26 cellular contexts compared by ENCODE assay signal in the genomic region with DNA sequence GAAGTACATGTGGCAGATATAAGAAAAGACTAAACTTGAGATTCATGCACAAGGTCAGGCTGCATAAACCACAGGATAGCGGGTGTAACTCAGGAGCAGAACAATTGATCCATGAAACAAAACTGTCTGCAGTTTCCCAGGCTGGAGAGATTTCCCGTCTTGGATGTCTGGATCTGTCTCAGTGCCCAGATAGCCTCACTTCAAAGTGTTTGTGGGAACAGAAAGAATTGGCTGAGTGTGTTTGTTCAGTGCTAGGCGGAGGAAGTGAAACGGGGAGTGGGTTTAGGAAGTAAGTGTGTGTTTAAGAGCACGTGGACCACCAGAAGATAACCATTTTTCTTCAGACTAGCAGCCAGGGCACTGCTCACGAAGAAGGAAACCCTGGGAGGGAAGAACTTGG. TPM values are rescaled to one million over a fixed set of nuclear protein-coding genes. Genes with fewer than 3 reads are reported as not detected.
DNase-seq lines count a peak whose midpoint lies in the region; ATAC-seq and TF ChIP-seq lines count a peak whose summit lies in the region.
"Had no signal": no experiment of that assay in that cellular context is flagged by ENCODE, and none has a peak within 500 bp of the region (broad histone marks: within the 10 kb centered on the region; RNA-seq: fewer than 3 reads in every experiment).

No MANE protein-coding gene starts in this region.

- no peak for TF ChIP-seq EP300 in upper lobe of left lung (IDR thresholded peaks at IDR 0.05)

- H3K27me3 Mint-ChIP-seq in activated naive CD8-positive, alpha-beta T cell treated with anti-CD3 and anti-CD28 coated beads, Interleukin-2, amount 50 U/mL, for 24 hours = no peaks in the 10 kb centered on the region
- H3K27me3 Mint-ChIP-seq in activated naive CD8-positive, alpha-beta T cell treated with anti-CD3 and anti-CD28 coated beads for 36 hours = no peaks in the 10 kb centered on the region
- no peaks in the 10 kb centered on the region for H3K27me3 Mint-ChIP-seq in CD4-positive, alpha-beta memory T cell
- H3K27me3 Mint-ChIP-seq: activated T-helper 17 cell treated with anti-CD3 and anti-CD28 coated beads, Interleukin-2, amount 50 U/mL, for 72 hours; T-cell had no signal

- POLR2A ChIA-PET in CD4-positive, alpha-beta memory T cell (lab: Charles Lee; ENCODE audit: partially characterized antibody) = no interaction called here

- no peaks in the 10 kb centered on the region for H3K4me1 ChIP-seq in CD4-positive, alpha-beta memory T cell (ENCODE audit: insufficient read depth, low read length)
- H3K4me1 ChIP-seq in adrenal gland (replicated peaks in 1 of 2) (no peaks in the 10 kb centered on the region), upper lobe of left lung (peaks cover 0 to 5% (median 0%) of the 10 kb centered on the region in 4 donors)
- H3K4me1 ChIP-seq: colonic mucosa, vagina had no signal

- no peak for ATAC-seq in activated naive CD8-positive, alpha-beta T cell treated with anti-CD3 and anti-CD28 coated beads, Interleukin-2, amount 50 U/mL, for 24 hours
- ATAC-seq in sciatic nerve (peak; percentile 62), upper lobe of left lung (ENCODE audit: low FRiP score in 2 of 2) (no peak)
- ATAC-seq: activated CD8-positive, alpha-beta memory T cell treated with anti-CD3 and anti-CD28 coated beads, Interleukin-2, amount 10 ng/mL, durations not matched to agents 7 days and 5 days; activated T-helper 17 cell treated with anti-CD3 and anti-CD28 coated beads, Interleukin-2, amount 50 U/mL, for 72 hours; natural killer cell; T-cell had no signal

- CTCF ChIA-PET in CD4-positive, alpha-beta memory T cell (lab: Charles Lee; ENCODE audit: partially characterized antibody) = interaction anchor here (0.5 kb wide), 1 partner anchor 10 kb away, joined by 3 read pairs; no protein-coding TSS in a partner anchor

- no peak for DNase-seq in activated naive CD8-positive, alpha-beta T cell treated with anti-CD3 and anti-CD28 coated beads, Interleukin-2, amount 50 U/mL, for 24 hours
- no peak for DNase-seq in activated naive CD8-positive, alpha-beta T cell treated with anti-CD3 and anti-CD28 coated beads for 36 hours
- DNase-seq in SIG-M5 treated with dmso at 0.1 percent for 504 hours (lab: John Stamatoyannopoulos, UW; ENCODE audit: unreplicated experiment) (peak; percentile 76), iris pigment epithelial cell (ENCODE audit: low read depth) (peak; percentile 9), sciatic nerve (ENCODE audit: low spot score) (no peak), adrenal gland (no peak), upper lobe of left lung (no peak)
- DNase-seq in CD4-positive, alpha-beta memory T cell = no peak
- DNase-seq: 8988T; activated CD4-positive, alpha-beta T cell treated with anti-CD3 and anti-CD28 coated beads for 48 hours; activated CD8-positive, alpha-beta memory T cell treated with anti-CD3 and anti-CD28 coated beads, Interleukin-2, amount 10 ng/mL, durations not matched to agents 7 days and 5 days; brain microvascular endothelial cell; colonic mucosa; islet precursor cell; mesendoderm; natural killer cell; NCI-H1417 treated with DMSO at 0.1 percent for 48 hours; NCI-H526; OCI-M1; SHP77; stimulated activated CD4-positive, alpha-beta T cell treated with anti-CD3 and anti-CD28 coated beads, Interleukin-2, amount 100 ng/mL, for 48 hours; T-cell had no signal

- no peak for TF ChIP-seq CTCF in adrenal gland (IDR thresholded peaks at IDR 0.05)
- no peak for TF ChIP-seq CTCF in upper lobe of left lung (IDR thresholded peaks at IDR 0.05)

- H3K27ac Mint-ChIP-seq in activated naive CD8-positive, alpha-beta T cell treated with anti-CD3 and anti-CD28 coated beads, Interleukin-2, amount 50 U/mL, for 24 hours = peak overlapping the region; percentile 7
- H3K27ac Mint-ChIP-seq in activated naive CD8-positive, alpha-beta T cell treated with anti-CD3 and anti-CD28 coated beads for 36 hours = no peak overlapping the region
- H3K27ac Mint-ChIP-seq in CD4-positive, alpha-beta memory T cell = peak overlapping the region in 1 of 7 donors; percentile 6
- H3K27ac Mint-ChIP-seq: activated CD8-positive, alpha-beta memory T cell treated with anti-CD3 and anti-CD28 coated beads, Interleukin-2, amount 10 ng/mL, durations not matched to agents 7 days and 5 days; activated T-helper 17 cell treated with anti-CD3 and anti-CD28 coated beads, Interleukin-2, amount 50 U/mL, for 72 hours; natural killer cell; T-cell had no signal

- H3K4me1 Mint-ChIP-seq in activated naive CD8-positive, alpha-beta T cell treated with anti-CD3 and anti-CD28 coated beads, Interleukin-2, amount 50 U/mL, for 24 hours = peaks cover 9% of the 10 kb centered on the region
- H3K4me1 Mint-ChIP-seq in activated naive CD8-positive, alpha-beta T cell treated with anti-CD3 and anti-CD28 coated beads for 36 hours = peaks cover 4% of the 10 kb centered on the region
- H3K4me1 Mint-ChIP-seq in CD4-positive, alpha-beta memory T cell = peaks cover 0 to 10% (median 6%) of the 10 kb centered on the region in 4 donors
- H3K4me1 Mint-ChIP-seq: activated T-helper 17 cell treated with anti-CD3 and anti-CD28 coated beads, Interleukin-2, amount 50 U/mL, for 72 hours; natural killer cell had no signal

- H3K36me3 ChIP-seq in CD4-positive, alpha-beta memory T cell (ENCODE audit: insufficient read depth, low read length) = no peaks in the 10 kb centered on the region
- H3K36me3 ChIP-seq in adrenal gland (replicated peaks in 1 of 2) = no peaks in the 10 kb centered on the region
- H3K36me3 ChIP-seq in upper lobe of left lung = no peaks in the 10 kb centered on the region
- H3K36me3 ChIP-seq: brain microvascular endothelial cell, colonic mucosa, vagina had no signal

- H3K4me3 ChIP-seq in CD4-positive, alpha-beta memory T cell (ENCODE audit: low read length in 2 of 2) = no peak overlapping the region
- H3K4me3 ChIP-seq in adrenal gland (no peak overlapping the region), upper lobe of left lung (no peak overlapping the region)
- H3K4me3 ChIP-seq: colonic mucosa, smooth muscle cell, vagina had no signal

- 45 to 58% (median 49%) methylated on average over 6 of the region's 6 CpGs for WGBS in adrenal gland, 4 donors
- 23 to 39% methylated on average over 6 of the region's 6 CpGs for WGBS in upper lobe of left lung, 2 donors

- no peaks in the 10 kb centered on the region for H3K9me3 ChIP-seq in CD4-positive, alpha-beta memory T cell (ENCODE audit: control insufficient read depth in 1 of 2, low read length in 2 of 2)
- H3K9me3 ChIP-seq in adrenal gland (replicated peaks in 1 of 3) (no peaks in the 10 kb centered on the region), upper lobe of left lung (no peaks in the 10 kb centered on the region)
- H3K9me3 ChIP-seq: colonic mucosa, vagina had no signal

- no peaks in the 10 kb centered on the region for H3K27me3 ChIP-seq in CD4-positive, alpha-beta memory T cell (ENCODE audit: insufficient read depth, low read length)
- H3K27me3 ChIP-seq in adrenal gland = no peaks in the 10 kb centered on the region
- H3K27me3 ChIP-seq in upper lobe of left lung = no peaks in the 10 kb centered on the region
- H3K27me3 ChIP-seq: brain microvascular endothelial cell, colonic mucosa, vagina had no signal

- no peak overlapping the region for H3K4me3 Mint-ChIP-seq in activated naive CD8-positive, alpha-beta T cell treated with anti-CD3 and anti-CD28 coated beads, Interleukin-2, amount 50 U/mL, for 24 hours
- H3K4me3 Mint-ChIP-seq in activated naive CD8-positive, alpha-beta T cell treated with anti-CD3 and anti-CD28 coated beads for 36 hours = no peak overlapping the region
- no peak overlapping the region for H3K4me3 Mint-ChIP-seq in CD4-positive, alpha-beta memory T cell
- H3K4me3 Mint-ChIP-seq: activated CD8-positive, alpha-beta memory T cell treated with anti-CD3 and anti-CD28 coated beads, Interleukin-2, amount 10 ng/mL, durations not matched to agents 7 days and 5 days; activated T-helper 17 cell treated with anti-CD3 and anti-CD28 coated beads, Interleukin-2, amount 50 U/mL, for 72 hours; natural killer cell; T-cell had no signal

- no peak overlapping the region for H3K27ac ChIP-seq in CD4-positive, alpha-beta memory T cell (ENCODE audit: low read depth, low read length)
- H3K27ac ChIP-seq in adrenal gland (no peak overlapping the region), upper lobe of left lung (no peak overlapping the region)
- H3K27ac ChIP-seq: brain microvascular endothelial cell, colonic mucosa, vagina had no signal

- H3K9me3 Mint-ChIP-seq in activated naive CD8-positive, alpha-beta T cell treated with anti-CD3 and anti-CD28 coated beads, Interleukin-2, amount 50 U/mL, for 24 hours = no peaks in the 10 kb centered on the region
- H3K9me3 Mint-ChIP-seq in activated naive CD8-positive, alpha-beta T cell treated with anti-CD3 and anti-CD28 coated beads for 36 hours = no peaks in the 10 kb centered on the region
- peaks cover 0 to 2% (median 0%) of the 10 kb centered on the region in 8 donors for H3K9me3 Mint-ChIP-seq in CD4-positive, alpha-beta memory T cell
- H3K9me3 Mint-ChIP-seq: activated T-helper 17 cell treated with anti-CD3 and anti-CD28 coated beads, Interleukin-2, amount 50 U/mL, for 72 hours; natural killer cell; T-cell had no signal

- TF ChIP-seq POLR2A in adrenal gland (IDR thresholded peaks at IDR 0.05) = no peak
- no peak for TF ChIP-seq POLR2A in upper lobe of left lung (IDR thresholded peaks at IDR 0.05)

- H3K36me3 Mint-ChIP-seq in activated naive CD8-positive, alpha-beta T cell treated with anti-CD3 and anti-CD28 coated beads, Interleukin-2, amount 50 U/mL, for 24 hours (ENCODE audit: low read depth) = no peaks in the 10 kb centered on the region
- no peaks in the 10 kb centered on the region for H3K36me3 Mint-ChIP-seq in activated naive CD8-positive, alpha-beta T cell treated with anti-CD3 and anti-CD28 coated beads for 36 hours
- H3K36me3 Mint-ChIP-seq in CD4-positive, alpha-beta memory T cell = no peaks in the 10 kb centered on the region
- H3K36me3 Mint-ChIP-seq: activated CD8-positive, alpha-beta memory T cell treated with anti-CD3 and anti-CD28 coated beads, Interleukin-2, amount 10 ng/mL, durations not matched to agents 7 days and 5 days; natural killer cell; T-cell had no signal

- intact Hi-C loops in sciatic nerve (cut with DNase I) (no loop called here), adrenal gland (cut with DNase I) (no loop called here)
- intact Hi-C loops in CD4-positive, alpha-beta memory T cell (cut with micrococcal nuclease) = no loop called here

RNA-seq across cellular contexts. Expression of a gene that starts 1.4 kb away (rescaled TPM):
- under 1 TPM; 0.24 to 0.25 TPM for total RNA-seq in activated naive CD8-positive, alpha-beta T cell treated with anti-CD3 and anti-CD28 coated beads for 36 hours
- 0.71 TPM for total RNA-seq in sciatic nerve
- 1 to 10 TPM; 1.2 to 1.4 TPM for total RNA-seq in CD4-positive, alpha-beta memory T cell
- not detected for polyA plus RNA-seq in CD4-positive, alpha-beta memory T cell
- total RNA-seq in adrenal gland = under 1 TPM in 4 of 8 donors, not detected in 4; 0.21 to 0.75 (median 0.62) TPM
- under 1 TPM in 2 of 3 donors, not detected in 1; 0.30 to 0.32 TPM for polyA plus RNA-seq in adrenal gland
- 1 to 10 TPM in 1 of 6 donors, under 1 TPM in 1, not detected in 4; 0.64 to 1.0 TPM for total RNA-seq in upper lobe of left lung
- total RNA-seq: fibroblast of villous mesenchyme, smooth muscle cell, vagina had no signal

RNA-seq across cellular contexts. Expression of a gene that starts 34.7 kb away (rescaled TPM):
- 100 to 1,000 TPM; 227 to 230 TPM for total RNA-seq in activated naive CD8-positive, alpha-beta T cell treated with anti-CD3 and anti-CD28 coated beads for 36 hours
- total RNA-seq in sciatic nerve (34.2 TPM), adrenal gland (10 to 100 TPM in 6 of 8 donors, 1 to 10 TPM in 2; 5.4 to 57.5 (median 17.0) TPM), upper lobe of left lung (10 to 100 TPM in 5 of 6 donors, 1 to 10 TPM in 1; 6.3 to 98.8 (median 32.9) TPM)
- 100 to 1,000 TPM; 106 to 108 TPM for total RNA-seq in CD4-positive, alpha-beta memory T cell
- 100 to 1,000 TPM in 1 of 2 donors, 10 to 100 TPM in 1; 53.8 to 101 TPM for polyA plus RNA-seq in CD4-positive, alpha-beta memory T cell
- 100 to 1,000 TPM in 1 of 3 donors, 10 to 100 TPM in 2; 14.3 to 101 (median 25.6) TPM for polyA plus RNA-seq in adrenal gland

RNA-seq across cellular contexts. Expression of a gene that starts 42.7 kb away (rescaled TPM):
- total RNA-seq in activated naive CD8-positive, alpha-beta T cell treated with anti-CD3 and anti-CD28 coated beads for 36 hours = 10 to 100 TPM; 27.6 to 28.7 TPM
- total RNA-seq in sciatic nerve (33.0 TPM), adrenal gland (10 to 100 TPM; 10.6 to 60.1 (median 25.6) TPM), upper lobe of left lung (10 to 100 TPM; 20.8 to 58.7 (median 34.2) TPM)
- 10 to 100 TPM; 77.8 to 78.1 TPM for total RNA-seq in CD4-positive, alpha-beta memory T cell
- polyA plus RNA-seq in CD4-positive, alpha-beta memory T cell = 10 to 100 TPM; 32.4 to 44.3 TPM
- 10 to 100 TPM; 31.9 to 37.6 (median 36.3) TPM for polyA plus RNA-seq in adrenal gland

RNA-seq across cellular contexts. Expression of a gene that starts 48.9 kb away (rescaled TPM):
- total RNA-seq in activated naive CD8-positive, alpha-beta T cell treated with anti-CD3 and anti-CD28 coated beads for 36 hours = 100 to 1,000 TPM; 253 to 277 TPM
- total RNA-seq in sciatic nerve (68.0 TPM), adrenal gland (100 to 1,000 TPM; 147 to 206 (median 166) TPM), upper lobe of left lung (100 to 1,000 TPM in 4 of 6 donors, 10 to 100 TPM in 2; 81.5 to 134 (median 119) TPM)
- 100 to 1,000 TPM; 102 to 105 TPM for total RNA-seq in CD4-positive, alpha-beta memory T cell
- 100 to 1,000 TPM; 138 to 144 TPM for polyA plus RNA-seq in CD4-positive, alpha-beta memory T cell
- polyA plus RNA-seq in adrenal gland = 100 to 1,000 TPM in 2 of 3 donors, 10 to 100 TPM in 1; 94.1 to 304 (median 125) TPM

RNA-seq across cellular contexts. Expression of a gene that starts 49.3 kb away (rescaled TPM):
- total RNA-seq in activated naive CD8-positive, alpha-beta T cell treated with anti-CD3 and anti-CD28 coated beads for 36 hours = 10 to 100 TPM; 59.0 to 59.2 TPM
- total RNA-seq in sciatic nerve = 38.8 TPM
- 10 to 100 TPM; 72.3 to 75.9 TPM for total RNA-seq in CD4-positive, alpha-beta memory T cell
- polyA plus RNA-seq in CD4-positive, alpha-beta memory T cell = 10 to 100 TPM; 39.3 to 41.8 TPM
- total RNA-seq in adrenal gland = 10 to 100 TPM; 25.0 to 57.2 (median 33.7) TPM
- polyA plus RNA-seq in adrenal gland = 100 to 1,000 TPM in 2 of 3 donors, 10 to 100 TPM in 1; 31.8 to 102 (median 102) TPM
- 10 to 100 TPM; 31.7 to 58.8 (median 48.1) TPM for total RNA-seq in upper lobe of left lung

Comparison
In these comparisons a context has a peak if more than half of its experiments do, and no peak if none do; other contexts are left out.
1. DNase-seq: peak in SIG-M5 treated with dmso at 0.1 percent for 504 hours (single experiment) and iris pigment epithelial cell (single experiment); none in activated naive CD8-positive, alpha-beta T cell treated with anti-CD3 and anti-CD28 coated beads, Interleukin-2, amount 50 U/mL, for 24 hours (single experiment), activated naive CD8-positive, alpha-beta T cell treated with anti-CD3 and anti-CD28 coated beads for 36 hours (single experiment), sciatic nerve (single experiment), CD4-positive, alpha-beta memory T cell (0 of 5), adrenal gland (0 of 7) and upper lobe of left lung (0 of 2).